In the genomic region with DNA sequence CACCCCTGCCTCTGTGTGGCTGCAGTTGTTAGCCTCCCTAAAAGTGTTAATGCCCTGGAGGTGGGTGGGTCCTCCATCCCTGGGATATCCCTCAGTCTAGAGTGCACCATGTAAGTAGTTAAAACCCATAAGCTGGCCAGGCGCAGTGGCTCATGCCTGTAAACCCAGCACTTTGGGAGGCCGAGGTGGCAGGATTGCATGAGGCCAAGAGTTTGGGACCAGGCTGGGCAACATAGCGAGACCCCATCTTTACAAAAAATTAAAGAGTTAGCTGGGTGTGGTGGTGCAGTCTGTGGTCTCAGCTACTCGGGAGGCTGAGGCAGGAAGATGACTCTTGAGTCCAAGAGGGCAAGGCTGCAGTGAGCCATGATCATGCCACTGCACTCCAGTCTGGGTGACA, we compare ENCODE assay signal across 27 cellular contexts. TPM values are rescaled to one million over a fixed set of nuclear protein-coding genes. Genes with fewer than 3 reads are reported as not detected.
"Had no signal": no experiment of that assay in that cellular context is flagged by ENCODE, and none has a peak within 500 bp of the region (broad histone marks: within the 10 kb centered on the region; RNA-seq: fewer than 3 reads in every experiment).

No MANE protein-coding gene starts in this region.

- DNase-seq: dorsolateral prefrontal cortex; effector CD8-positive, alpha-beta T cell; heart left ventricle; kidney; left cardiac atrium; left ventricle myocardium inferior; lower lobe of right lung; natural killer cell; occipital lobe; pancreas; small intestine; stimulated activated CD4-positive, alpha-beta T cell treated with anti-CD3 and anti-CD28 coated beads, Interleukin-12 subunit alpha, Interleukin-12 subunit beta, amount 100 ng/mL, for 4 hours; stimulated activated naive CD4-positive, alpha-beta T cell treated with Interleukin-2 at 50 U/mL for 16 hours; trophoblast cell had no signal

- H3K27ac Mint-ChIP-seq: memory B cell, natural killer cell, progenitor cell of endocrine pancreas had no signal

- H3K4me1 Mint-ChIP-seq: neural crest cell had no signal

- H3K27ac ChIP-seq: coronary artery, heart left ventricle, left ventricle myocardium inferior, lower lobe of right lung, pancreas had no signal

- H3K4me3 Mint-ChIP-seq: memory B cell, mesothelial cell of epicardium, natural killer cell, neural crest cell had no signal

- H3K9me3 ChIP-seq: heart left ventricle, left ventricle myocardium inferior, lower lobe of right lung, pancreas had no signal

- H3K36me3 ChIP-seq: heart left ventricle, left ventricle myocardium inferior, lower lobe of right lung, pancreas had no signal

- H3K4me1 ChIP-seq: pancreas had no signal

- H3K36me3 Mint-ChIP-seq: memory B cell, mesothelial cell of epicardium, natural killer cell had no signal

- H3K27me3 ChIP-seq: dorsolateral prefrontal cortex, heart left ventricle, pancreas had no signal

- H3K9me3 Mint-ChIP-seq: memory B cell, mesothelial cell of epicardium, natural killer cell, neural crest cell had no signal

- ATAC-seq: esophagus mucosa, heart left ventricle, left cardiac atrium, lower lobe of right lung, natural killer cell, pancreas, right cardiac atrium had no signal

- H3K4me3 ChIP-seq: coronary artery, dorsolateral prefrontal cortex, heart left ventricle, left ventricle myocardium inferior, lower lobe of right lung, pancreas had no signal

RNA-seq across cellular contexts. Expression of a gene that starts 10.3 kb away (rescaled TPM):
- total RNA-seq: myocyte, natural killer cell, neural crest cell, occipital lobe, progenitor cell of endocrine pancreas had no signal

RNA-seq across cellular contexts. Expression of a gene that starts 20.2 kb away (rescaled TPM):
- total RNA-seq: esophagus mucosa, fibroblast of lung, frontal cortex, glomerular endothelial cell, heart left ventricle, left cardiac atrium, left ventricle myocardium inferior, mesothelial cell of epicardium, mucosa of gallbladder, myocyte, natural killer cell, occipital lobe, pancreas, progenitor cell of endocrine pancreas, right cardiac atrium, urinary bladder had no signal
